14 cellular contexts compared by ENCODE assay signal in the genomic region with DNA sequence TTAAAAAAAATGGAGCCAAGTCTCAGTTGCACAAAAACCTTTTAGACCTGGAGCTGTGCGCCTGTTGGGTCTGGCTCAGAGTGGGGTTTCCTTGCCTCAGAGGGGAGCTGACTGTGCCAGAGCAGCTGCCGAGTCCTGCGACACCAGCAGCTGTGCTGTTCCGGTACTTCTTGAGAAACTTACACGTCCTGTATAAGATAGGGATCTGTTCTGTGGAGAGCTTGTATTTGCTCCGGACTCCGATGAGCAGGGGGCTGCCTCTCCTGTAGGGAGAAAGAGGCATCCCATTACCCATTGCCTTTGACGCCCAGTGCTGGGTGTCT.
"Had no signal": no experiment of that assay in that cellular context is flagged by ENCODE, and none has a peak within 500 bp of the region (broad histone marks: within the 10 kb centered on the region; RNA-seq: fewer than 3 reads in every experiment).

No MANE protein-coding gene starts in this region.

- DNase-seq: activated CD4-positive, alpha-beta T cell treated with anti-CD3 and anti-CD28 coated beads for 1 hour; activated CD4-positive, alpha-beta T cell treated with anti-CD3 and anti-CD28 coated beads, Interleukin-2, amount 50 U/mL, for 4 hours; activated naive CD4-positive, alpha-beta T cell treated with Interleukin-2 at 50 U/mL for 16 hours; activated T-cell treated with anti-CD3 and anti-CD28 coated beads for 4 hours; colonic mucosa; effector CD4-positive, alpha-beta T cell; esophagus squamous epithelium; lower lobe of right lung; T-cell; T-helper 9 cell; uterus had no signal

- ATAC-seq: lower lobe of right lung; stimulated activated effector memory CD8-positive, alpha-beta T cell treated with anti-CD3 and anti-CD28 coated beads, Interleukin-12 subunit alpha, Interleukin-12 subunit beta, amount 100 ng/mL, for 72 hours; T-cell had no signal

- H3K9me3 ChIP-seq: colonic mucosa, esophagus squamous epithelium, lower lobe of right lung, tibial nerve, uterus had no signal

- H3K27ac Mint-ChIP-seq: stimulated activated effector memory CD8-positive, alpha-beta T cell treated with anti-CD3 and anti-CD28 coated beads, Interleukin-12 subunit alpha, Interleukin-12 subunit beta, amount 100 ng/mL, for 72 hours; T-cell had no signal

- H3K9me3 Mint-ChIP-seq: stimulated activated effector memory CD8-positive, alpha-beta T cell treated with anti-CD3 and anti-CD28 coated beads, Interleukin-12 subunit alpha, Interleukin-12 subunit beta, amount 100 ng/mL, for 72 hours; T-cell had no signal

- H3K4me3 Mint-ChIP-seq: stimulated activated effector memory CD8-positive, alpha-beta T cell treated with anti-CD3 and anti-CD28 coated beads, Interleukin-12 subunit alpha, Interleukin-12 subunit beta, amount 100 ng/mL, for 72 hours; T-cell had no signal

- H3K36me3 ChIP-seq: colonic mucosa, esophagus squamous epithelium, uterus had no signal

- H3K27ac ChIP-seq: colonic mucosa, esophagus squamous epithelium, lower lobe of right lung, parathyroid adenoma, uterus had no signal

- H3K27me3 Mint-ChIP-seq: T-cell had no signal

- H2AFZ ChIP-seq: parathyroid adenoma had no signal

- H3K4me1 ChIP-seq: colonic mucosa, lower lobe of right lung, parathyroid adenoma, uterus had no signal

- H3K9ac ChIP-seq: parathyroid adenoma had no signal

- H3K36me3 Mint-ChIP-seq: stimulated activated effector memory CD8-positive, alpha-beta T cell treated with anti-CD3 and anti-CD28 coated beads, Interleukin-12 subunit alpha, Interleukin-12 subunit beta, amount 100 ng/mL, for 72 hours; T-cell had no signal

- H3K27me3 ChIP-seq: colonic mucosa, esophagus squamous epithelium, tibial nerve, uterus had no signal

- H3K4me3 ChIP-seq: colonic mucosa, esophagus squamous epithelium, lower lobe of right lung, tibial nerve, uterus had no signal
